2 cellular contexts compared by ENCODE assay signal in the genomic region with DNA sequence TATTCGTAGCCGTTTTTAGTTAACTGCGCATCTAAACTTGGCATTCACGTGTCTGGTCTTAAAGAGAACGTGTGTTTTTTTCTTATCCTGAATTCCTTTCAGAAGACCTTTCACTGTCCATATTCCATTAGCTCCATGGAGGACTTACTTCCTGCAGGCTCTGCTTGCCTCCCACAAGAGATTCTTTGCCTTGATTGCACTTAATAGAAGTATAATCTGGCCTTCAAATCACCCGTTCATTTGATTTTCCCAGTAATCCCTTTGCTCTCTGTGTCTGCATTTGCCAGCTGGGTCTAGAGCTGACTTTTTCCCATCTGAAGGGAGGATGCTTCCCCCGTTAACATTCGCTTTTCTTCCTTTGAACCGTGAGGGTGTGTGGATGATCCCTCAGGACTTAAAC.
TF ChIP-seq lines count a peak whose summit lies in the region.

No MANE protein-coding gene starts in this region.

TF ChIP-seq in GM23338, 12 proteins besides CTCF, POLR2A, EP300 and RAD21 (continues in another document):
- TF ChIP-seq, protein P1, sequence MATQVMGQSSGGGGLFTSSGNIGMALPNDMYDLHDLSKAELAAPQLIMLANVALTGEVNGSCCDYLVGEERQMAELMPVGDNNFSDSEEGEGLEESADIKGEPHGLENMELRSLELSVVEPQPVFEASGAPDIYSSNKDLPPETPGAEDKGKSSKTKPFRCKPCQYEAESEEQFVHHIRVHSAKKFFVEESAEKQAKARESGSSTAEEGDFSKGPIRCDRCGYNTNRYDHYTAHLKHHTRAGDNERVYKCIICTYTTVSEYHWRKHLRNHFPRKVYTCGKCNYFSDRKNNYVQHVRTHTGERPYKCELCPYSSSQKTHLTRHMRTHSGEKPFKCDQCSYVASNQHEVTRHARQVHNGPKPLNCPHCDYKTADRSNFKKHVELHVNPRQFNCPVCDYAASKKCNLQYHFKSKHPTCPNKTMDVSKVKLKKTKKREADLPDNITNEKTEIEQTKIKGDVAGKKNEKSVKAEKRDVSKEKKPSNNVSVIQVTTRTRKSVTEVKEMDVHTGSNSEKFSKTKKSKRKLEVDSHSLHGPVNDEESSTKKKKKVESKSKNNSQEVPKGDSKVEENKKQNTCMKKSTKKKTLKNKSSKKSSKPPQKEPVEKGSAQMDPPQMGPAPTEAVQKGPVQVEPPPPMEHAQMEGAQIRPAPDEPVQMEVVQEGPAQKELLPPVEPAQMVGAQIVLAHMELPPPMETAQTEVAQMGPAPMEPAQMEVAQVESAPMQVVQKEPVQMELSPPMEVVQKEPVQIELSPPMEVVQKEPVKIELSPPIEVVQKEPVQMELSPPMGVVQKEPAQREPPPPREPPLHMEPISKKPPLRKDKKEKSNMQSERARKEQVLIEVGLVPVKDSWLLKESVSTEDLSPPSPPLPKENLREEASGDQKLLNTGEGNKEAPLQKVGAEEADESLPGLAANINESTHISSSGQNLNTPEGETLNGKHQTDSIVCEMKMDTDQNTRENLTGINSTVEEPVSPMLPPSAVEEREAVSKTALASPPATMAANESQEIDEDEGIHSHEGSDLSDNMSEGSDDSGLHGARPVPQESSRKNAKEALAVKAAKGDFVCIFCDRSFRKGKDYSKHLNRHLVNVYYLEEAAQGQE (IDR thresholded peaks at IDR 0.05; ENCODE audit: unreplicated experiment) = no peak
- TF ChIP-seq, protein P2, sequence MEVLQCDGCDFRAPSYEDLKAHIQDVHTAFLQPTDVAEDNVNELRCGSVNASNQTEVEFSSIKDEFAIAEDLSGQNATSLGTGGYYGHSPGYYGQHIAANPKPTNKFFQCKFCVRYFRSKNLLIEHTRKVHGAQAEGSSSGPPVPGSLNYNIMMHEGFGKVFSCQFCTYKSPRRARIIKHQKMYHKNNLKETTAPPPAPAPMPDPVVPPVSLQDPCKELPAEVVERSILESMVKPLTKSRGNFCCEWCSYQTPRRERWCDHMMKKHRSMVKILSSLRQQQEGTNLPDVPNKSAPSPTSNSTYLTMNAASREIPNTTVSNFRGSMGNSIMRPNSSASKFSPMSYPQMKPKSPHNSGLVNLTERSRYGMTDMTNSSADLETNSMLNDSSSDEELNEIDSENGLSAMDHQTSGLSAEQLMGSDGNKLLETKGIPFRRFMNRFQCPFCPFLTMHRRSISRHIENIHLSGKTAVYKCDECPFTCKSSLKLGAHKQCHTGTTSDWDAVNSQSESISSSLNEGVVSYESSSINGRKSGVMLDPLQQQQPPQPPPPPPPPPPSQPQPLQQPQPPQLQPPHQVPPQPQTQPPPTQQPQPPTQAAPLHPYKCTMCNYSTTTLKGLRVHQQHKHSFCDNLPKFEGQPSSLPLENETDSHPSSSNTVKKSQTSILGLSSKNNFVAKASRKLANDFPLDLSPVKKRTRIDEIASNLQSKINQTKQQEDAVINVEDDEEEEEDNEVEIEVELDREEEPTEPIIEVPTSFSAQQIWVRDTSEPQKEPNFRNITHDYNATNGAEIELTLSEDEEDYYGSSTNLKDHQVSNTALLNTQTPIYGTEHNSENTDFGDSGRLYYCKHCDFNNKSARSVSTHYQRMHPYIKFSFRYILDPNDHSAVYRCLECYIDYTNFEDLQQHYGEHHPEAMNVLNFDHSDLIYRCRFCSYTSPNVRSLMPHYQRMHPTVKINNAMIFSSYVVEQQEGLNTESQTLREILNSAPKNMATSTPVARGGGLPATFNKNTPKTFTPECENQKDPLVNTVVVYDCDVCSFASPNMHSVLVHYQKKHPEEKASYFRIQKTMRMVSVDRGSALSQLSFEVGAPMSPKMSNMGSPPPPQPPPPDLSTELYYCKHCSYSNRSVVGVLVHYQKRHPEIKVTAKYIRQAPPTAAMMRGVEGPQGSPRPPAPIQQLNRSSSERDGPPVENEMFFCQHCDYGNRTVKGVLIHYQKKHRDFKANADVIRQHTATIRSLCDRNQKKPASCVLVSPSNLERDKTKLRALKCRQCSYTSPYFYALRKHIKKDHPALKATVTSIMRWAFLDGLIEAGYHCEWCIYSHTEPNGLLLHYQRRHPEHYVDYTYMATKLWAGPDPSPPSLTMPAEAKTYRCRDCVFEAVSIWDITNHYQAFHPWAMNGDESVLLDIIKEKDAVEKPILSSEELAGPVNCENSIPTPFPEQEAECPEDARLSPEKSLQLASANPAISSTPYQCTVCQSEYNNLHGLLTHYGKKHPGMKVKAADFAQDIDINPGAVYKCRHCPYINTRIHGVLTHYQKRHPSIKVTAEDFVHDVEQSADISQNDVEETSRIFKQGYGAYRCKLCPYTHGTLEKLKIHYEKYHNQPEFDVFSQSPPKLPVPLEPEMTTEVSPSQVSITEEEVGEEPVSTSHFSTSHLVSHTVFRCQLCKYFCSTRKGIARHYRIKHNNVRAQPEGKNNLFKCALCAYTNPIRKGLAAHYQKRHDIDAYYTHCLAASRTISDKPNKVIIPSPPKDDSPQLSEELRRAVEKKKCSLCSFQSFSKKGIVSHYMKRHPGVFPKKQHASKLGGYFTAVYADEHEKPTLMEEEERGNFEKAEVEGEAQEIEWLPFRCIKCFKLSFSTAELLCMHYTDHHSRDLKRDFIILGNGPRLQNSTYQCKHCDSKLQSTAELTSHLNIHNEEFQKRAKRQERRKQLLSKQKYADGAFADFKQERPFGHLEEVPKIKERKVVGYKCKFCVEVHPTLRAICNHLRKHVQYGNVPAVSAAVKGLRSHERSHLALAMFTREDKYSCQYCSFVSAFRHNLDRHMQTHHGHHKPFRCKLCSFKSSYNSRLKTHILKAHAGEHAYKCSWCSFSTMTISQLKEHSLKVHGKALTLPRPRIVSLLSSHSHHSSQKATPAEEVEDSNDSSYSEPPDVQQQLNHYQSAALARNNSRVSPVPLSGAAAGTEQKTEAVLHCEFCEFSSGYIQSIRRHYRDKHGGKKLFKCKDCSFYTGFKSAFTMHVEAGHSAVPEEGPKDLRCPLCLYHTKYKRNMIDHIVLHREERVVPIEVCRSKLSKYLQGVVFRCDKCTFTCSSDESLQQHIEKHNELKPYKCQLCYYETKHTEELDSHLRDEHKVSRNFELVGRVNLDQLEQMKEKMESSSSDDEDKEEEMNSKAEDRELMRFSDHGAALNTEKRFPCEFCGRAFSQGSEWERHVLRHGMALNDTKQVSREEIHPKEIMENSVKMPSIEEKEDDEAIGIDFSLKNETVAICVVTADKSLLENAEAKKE (CRISPR knock-in tag; IDR thresholded peaks at IDR 0.05) = no peak
- no peak for TF ChIP-seq NANOG (IDR thresholded peaks at IDR 0.05; ENCODE audit: borderline replicate concordance)
- TF ChIP-seq, protein P3, sequence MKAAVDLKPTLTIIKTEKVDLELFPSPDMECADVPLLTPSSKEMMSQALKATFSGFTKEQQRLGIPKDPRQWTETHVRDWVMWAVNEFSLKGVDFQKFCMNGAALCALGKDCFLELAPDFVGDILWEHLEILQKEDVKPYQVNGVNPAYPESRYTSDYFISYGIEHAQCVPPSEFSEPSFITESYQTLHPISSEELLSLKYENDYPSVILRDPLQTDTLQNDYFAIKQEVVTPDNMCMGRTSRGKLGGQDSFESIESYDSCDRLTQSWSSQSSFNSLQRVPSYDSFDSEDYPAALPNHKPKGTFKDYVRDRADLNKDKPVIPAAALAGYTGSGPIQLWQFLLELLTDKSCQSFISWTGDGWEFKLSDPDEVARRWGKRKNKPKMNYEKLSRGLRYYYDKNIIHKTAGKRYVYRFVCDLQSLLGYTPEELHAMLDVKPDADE (IDR thresholded peaks at IDR 0.05) = no peak
- no peak for TF ChIP-seq STAT1 (IDR thresholded peaks at IDR 0.05; ENCODE audit: unreplicated experiment)
- no peak for TF ChIP-seq JUNB (IDR thresholded peaks at IDR 0.05; ENCODE audit: unreplicated experiment)
- no peak for TF ChIP-seq ZNF114 (CRISPR knock-in tag; IDR thresholded peaks at IDR 0.05)
- TF ChIP-seq ZNF331 (CRISPR knock-in tag; IDR thresholded peaks at IDR 0.05; ENCODE audit: low read depth) = no peak
- TF ChIP-seq EZH2 (IDR thresholded peaks at IDR 0.05; ENCODE audit: low read depth, unreplicated experiment) = no peak
- TF ChIP-seq EZH2phosphoT487 (IDR thresholded peaks at IDR 0.05; ENCODE audit: unreplicated experiment) = no peak

TF ChIP-seq in H1, 55 proteins besides CTCF, POLR2A, EP300 and RAD21 (continued from another document):
- TF ChIP-seq ZNF274 (IDR thresholded peaks at IDR 0.05; ENCODE audit: borderline replicate concordance, extremely low read depth, low read length) (no peak), PHF8 (conservative IDR thresholded peaks at IDR 0.05; ENCODE audit: low read depth, low read length) (no peak), BCL11A (IDR thresholded peaks at IDR 0.05; ENCODE audit: low read depth in 2 of 2, low read length in 2 of 2) (no peak), RNF2 (IDR thresholded peaks at IDR 0.05; ENCODE audit: borderline replicate concordance, low read depth, low read length, missing control alignments, poor library complexity, severe bottlenecking) (no peak), GABPA (IDR thresholded peaks at IDR 0.05; ENCODE audit: borderline replicate concordance, insufficient read depth, low read length) (no peak), SIN3A (conservative IDR thresholded peaks at IDR 0.05 in 1 of 2, IDR thresholded peaks at IDR 0.05 in 1 of 2; ENCODE audit: low read depth in 1 of 2, low read length in 2 of 2) (no peak), TCF12 (IDR thresholded peaks at IDR 0.05; ENCODE audit: low read depth, low read length) (no peak)
